34 cellular contexts compared by ENCODE assay signal in genomic region chr11:130424613-130425140, GRCh38. TPM values are rescaled to one million over a fixed set of nuclear protein-coding genes. Genes with fewer than 3 reads are reported as not detected.
"Had no signal": no experiment of that assay in that cellular context is flagged by ENCODE, and none has a peak within 500 bp of the region (broad histone marks: within the 10 kb centered on the region; RNA-seq: fewer than 3 reads in every experiment).

No MANE protein-coding gene starts in this region.

- H3K27me3 ChIP-seq: ascending aorta had no signal

- H3K4me3 Mint-ChIP-seq: activated CD4-positive, alpha-beta memory T cell treated with anti-CD3 and anti-CD28 coated beads, Interleukin-2, amount 10 ng/mL, durations not matched to agents 7 days and 5 days; activated CD4-positive, alpha-beta T cell treated with anti-CD3 and anti-CD28 coated beads, Interleukin-2, amount 10 ng/mL, durations not matched to agents 7 days and 5 days; activated naive CD4-positive, alpha-beta T cell treated with anti-CD3 and anti-CD28 coated beads, Interleukin-2, amount 10 ng/mL, durations not matched to agents 7 days and 5 days; activated naive CD8-positive, alpha-beta T cell treated with anti-CD3 and anti-CD28 coated beads, Interleukin-2, amount 10 ng/mL, durations not matched to agents 7 days and 5 days; activated T-cell treated with anti-CD3 and anti-CD28 coated beads, Interleukin-2, amount 50 U/mL, for 24 hours; activated T-cell treated with anti-CD3 and anti-CD28 coated beads, Interleukin-2, amount 50 U/mL, for 72 hours; central memory CD8-positive, alpha-beta T cell; dendritic cell treated with granulocyte-macrophage colony-stimulating factor and Interleukin-4, amounts not matched to agents 40 ng/mL and 50 ng/mL, for 4 days; WTC11 had no signal

- H3K27ac Mint-ChIP-seq: activated CD4-positive, alpha-beta memory T cell treated with anti-CD3 and anti-CD28 coated beads, Interleukin-2, amount 10 ng/mL, durations not matched to agents 7 days and 5 days; activated CD4-positive, alpha-beta T cell treated with anti-CD3 and anti-CD28 coated beads, Interleukin-2, amount 10 ng/mL, durations not matched to agents 7 days and 5 days; activated naive CD4-positive, alpha-beta T cell treated with anti-CD3 and anti-CD28 coated beads, Interleukin-2, amount 10 ng/mL, durations not matched to agents 7 days and 5 days; activated naive CD4-positive, alpha-beta T cell treated with anti-CD3 and anti-CD28 coated beads, Interleukin-2, amount 50 U/mL, for 72 hours; activated naive CD8-positive, alpha-beta T cell treated with anti-CD3 and anti-CD28 coated beads, Interleukin-2, amount 10 ng/mL, durations not matched to agents 7 days and 5 days; activated T-cell treated with anti-CD3 and anti-CD28 coated beads, Interleukin-2, amount 50 U/mL, for 24 hours; activated T-cell treated with anti-CD3 and anti-CD28 coated beads, Interleukin-2, amount 50 U/mL, for 72 hours; dendritic cell treated with granulocyte-macrophage colony-stimulating factor and Interleukin-4, amounts not matched to agents 40 ng/mL and 50 ng/mL, for 4 days; WTC11 had no signal

- H3K36me3 ChIP-seq: ascending aorta, brain microvascular endothelial cell, esophagus squamous epithelium, gastroesophageal sphincter, heart right ventricle had no signal

- H3K4me3 ChIP-seq: ascending aorta, coronary artery, esophagus squamous epithelium, gastroesophageal sphincter, heart right ventricle had no signal

- ATAC-seq: activated naive CD4-positive, alpha-beta T cell treated with anti-CD3 and anti-CD28 coated beads, Interleukin-2, amount 50 U/mL, for 72 hours; activated T-cell treated with anti-CD3 and anti-CD28 coated beads, Interleukin-2, amount 50 U/mL, for 72 hours; gastroesophageal sphincter; heart right ventricle; WTC11 had no signal

- H3K9me3 ChIP-seq: ascending aorta, esophagus squamous epithelium, gastroesophageal sphincter, heart right ventricle had no signal

- H3K36me3 Mint-ChIP-seq: activated naive CD8-positive, alpha-beta T cell treated with anti-CD3 and anti-CD28 coated beads, Interleukin-2, amount 10 ng/mL, durations not matched to agents 7 days and 5 days had no signal

- H3K9me3 Mint-ChIP-seq: activated CD4-positive, alpha-beta memory T cell treated with anti-CD3 and anti-CD28 coated beads, Interleukin-2, amount 10 ng/mL, durations not matched to agents 7 days and 5 days; activated CD4-positive, alpha-beta T cell treated with anti-CD3 and anti-CD28 coated beads, Interleukin-2, amount 10 ng/mL, durations not matched to agents 7 days and 5 days; activated naive CD4-positive, alpha-beta T cell treated with anti-CD3 and anti-CD28 coated beads, Interleukin-2, amount 10 ng/mL, durations not matched to agents 7 days and 5 days; activated naive CD4-positive, alpha-beta T cell treated with anti-CD3 and anti-CD28 coated beads, Interleukin-2, amount 50 U/mL, for 72 hours; activated naive CD8-positive, alpha-beta T cell treated with anti-CD3 and anti-CD28 coated beads, Interleukin-2, amount 10 ng/mL, durations not matched to agents 7 days and 5 days; activated T-cell treated with anti-CD3 and anti-CD28 coated beads, Interleukin-2, amount 50 U/mL, for 24 hours; activated T-cell treated with anti-CD3 and anti-CD28 coated beads, Interleukin-2, amount 50 U/mL, for 72 hours; central memory CD8-positive, alpha-beta T cell; dendritic cell treated with granulocyte-macrophage colony-stimulating factor and Interleukin-4, amounts not matched to agents 40 ng/mL and 50 ng/mL, for 4 days had no signal

- H3K27ac ChIP-seq: ascending aorta, brain microvascular endothelial cell, coronary artery, epithelial cell of prostate, heart right ventricle, VCaP had no signal

- DNase-seq: activated CD4-positive, alpha-beta memory T cell treated with anti-CD3 and anti-CD28 coated beads, Interleukin-2, amount 10 ng/mL, durations not matched to agents 7 days and 5 days; activated CD4-positive, alpha-beta T cell treated with anti-CD3 and anti-CD28 coated beads for 1 hour; activated CD4-positive, alpha-beta T cell treated with anti-CD3 and anti-CD28 coated beads for 4 hours; activated CD4-positive, alpha-beta T cell treated with anti-CD3 and anti-CD28 coated beads, Interleukin-2, amount 10 ng/mL, durations not matched to agents 7 days and 5 days; activated CD4-positive, alpha-beta T cell treated with anti-CD3 and anti-CD28 coated beads, Interleukin-2, amount 50 U/mL, for 4 hours; activated CD8-positive, alpha-beta memory T cell treated with anti-CD3 and anti-CD28 coated beads, Interleukin-2, amount 50 U/mL, for 48 hours; activated gamma-delta T cell; activated naive CD4-positive, alpha-beta T cell; activated naive CD4-positive, alpha-beta T cell treated with anti-CD3 and anti-CD28 coated beads, Interleukin-2, amount 10 ng/mL, durations not matched to agents 7 days and 5 days; activated naive CD8-positive, alpha-beta T cell treated with anti-CD3 and anti-CD28 coated beads, Interleukin-2, amount 10 ng/mL, durations not matched to agents 7 days and 5 days; activated T-cell treated with anti-CD3 and anti-CD28 coated beads for 4 hours; activated T-cell treated with anti-CD3 and anti-CD28 coated beads, Interleukin-2, amount 50 U/mL, for 24 hours; activated T-cell treated with anti-CD3 and anti-CD28 coated beads, Interleukin-2, amount 50 U/mL, for 72 hours; brain microvascular endothelial cell; dorsolateral prefrontal cortex; effector memory CD4-positive, alpha-beta T cell; esophagus squamous epithelium; foreskin melanocyte; heart right ventricle; T-helper 2 cell had no signal

RNA-seq across cellular contexts. Expression of gene ADAMTS8, which starts 3.7 kb away (rescaled TPM):
- total RNA-seq: activated CD4-positive, alpha-beta memory T cell treated with anti-CD3 and anti-CD28 coated beads, Interleukin-2, amount 10 ng/mL, durations not matched to agents 7 days and 5 days; activated CD4-positive, alpha-beta T cell treated with anti-CD3 and anti-CD28 coated beads, Interleukin-2, amount 10 ng/mL, durations not matched to agents 7 days and 5 days; activated naive CD4-positive, alpha-beta T cell treated with anti-CD3 and anti-CD28 coated beads, Interleukin-2, amount 50 U/mL, for 72 hours; activated naive CD8-positive, alpha-beta T cell treated with anti-CD3 and anti-CD28 coated beads, Interleukin-2, amount 10 ng/mL, durations not matched to agents 7 days and 5 days; activated T-cell treated with anti-CD3 and anti-CD28 coated beads, Interleukin-2, amount 50 U/mL, for 72 hours; bronchial epithelial cell; endothelial cell of umbilical vein; fibroblast of villous mesenchyme; glomerular endothelial cell; T-helper 1 cell treated with Interleukin-12 subunit alpha and Interleukin-12 subunit beta and Interleukin-4 antibody, amounts not matched to agents 30 ng/mL and 1 ng/mL, for 36 hours had no signal
- polyA plus RNA-seq: endothelial cell of umbilical vein had no signal

RNA-seq across cellular contexts. Expression of gene ADAMTS15, which starts 23.8 kb away (rescaled TPM):
- total RNA-seq: activated CD4-positive, alpha-beta memory T cell treated with anti-CD3 and anti-CD28 coated beads, Interleukin-2, amount 10 ng/mL, durations not matched to agents 7 days and 5 days; activated naive CD4-positive, alpha-beta T cell treated with anti-CD3 and anti-CD28 coated beads, Interleukin-2, amount 50 U/mL, for 72 hours; endothelial cell of umbilical vein; T-helper 1 cell treated with Interleukin-12 subunit alpha and Interleukin-12 subunit beta and Interleukin-4 antibody, amounts not matched to agents 30 ng/mL and 1 ng/mL, for 36 hours had no signal
